1 cellular context compared by ENCODE assay signal in the genomic region with DNA sequence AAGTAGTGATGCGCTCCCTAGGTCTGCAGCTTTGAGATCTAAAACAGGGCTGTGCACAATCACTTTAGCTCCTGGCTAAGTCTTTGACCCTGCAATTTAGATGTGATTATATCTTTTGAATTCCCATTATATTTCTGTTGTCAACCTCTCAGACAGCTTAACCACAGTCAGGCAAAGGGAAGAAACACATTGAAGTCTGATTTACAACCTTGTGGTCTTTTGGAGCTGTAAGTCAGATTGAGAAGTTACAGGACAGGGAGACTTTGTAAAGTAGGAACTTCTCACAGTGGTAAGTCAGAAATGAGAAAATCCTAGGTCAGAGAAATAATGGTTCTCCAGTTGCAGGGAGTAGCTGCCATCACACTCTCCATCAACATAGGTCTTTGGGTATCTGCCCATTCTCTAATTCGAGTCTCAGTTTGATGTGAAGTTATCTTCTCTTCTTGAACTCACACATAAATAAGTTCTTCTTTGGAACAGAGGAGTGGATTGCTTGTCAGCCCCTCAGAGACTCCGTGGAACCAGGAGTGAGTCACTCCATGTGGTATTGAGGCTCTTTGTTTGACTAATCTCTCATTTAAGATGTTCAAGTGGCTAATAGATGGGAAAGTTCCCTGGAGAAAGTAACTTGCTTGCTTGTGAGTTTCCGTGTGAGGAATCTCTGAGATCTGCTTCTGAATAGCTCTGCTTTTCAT.
TF ChIP-seq lines count a peak whose summit lies in the region.

No MANE protein-coding gene starts in this region.

TF ChIP-seq in H1, 55 proteins besides CTCF, POLR2A, EP300 and RAD21:
- TF ChIP-seq HDAC6 (IDR thresholded peaks at IDR 0.05; ENCODE audit: low read depth, low read length) = no peak
- no peak for TF ChIP-seq TAF1 (IDR thresholded peaks at IDR 0.05; ENCODE audit: low read depth, low read length)
- no peak for TF ChIP-seq GABPA (IDR thresholded peaks at IDR 0.05; ENCODE audit: borderline replicate concordance, insufficient read depth, low read length)
- no peak for TF ChIP-seq BCL11A (IDR thresholded peaks at IDR 0.05; ENCODE audit: low read depth in 2 of 2, low read length in 2 of 2)
- TF ChIP-seq SRF (IDR thresholded peaks at IDR 0.05; ENCODE audit: low read depth, low read length) = no peak
- TF ChIP-seq ZNF274 (IDR thresholded peaks at IDR 0.05; ENCODE audit: borderline replicate concordance, extremely low read depth, low read length) = no peak
- TF ChIP-seq SP4 (IDR thresholded peaks at IDR 0.05; ENCODE audit: low read length) = no peak
- TF ChIP-seq ASH2L (IDR thresholded peaks at IDR 0.05; ENCODE audit: low read length) = no peak
- TF ChIP-seq, protein P1, sequence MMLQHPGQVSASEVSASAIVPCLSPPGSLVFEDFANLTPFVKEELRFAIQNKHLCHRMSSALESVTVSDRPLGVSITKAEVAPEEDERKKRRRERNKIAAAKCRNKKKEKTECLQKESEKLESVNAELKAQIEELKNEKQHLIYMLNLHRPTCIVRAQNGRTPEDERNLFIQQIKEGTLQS (IDR thresholded peaks at IDR 0.05; ENCODE audit: insufficient read depth, low read depth, low read length) = no peak
- no peak for TF ChIP-seq EGR1 (IDR thresholded peaks at IDR 0.05; ENCODE audit: borderline replicate concordance, low read depth, low read length)
- TF ChIP-seq FOSL1 (IDR thresholded peaks at IDR 0.05; ENCODE audit: insufficient read depth, low read depth, low read length) = no peak
- no peak for TF ChIP-seq SUZ12 (IDR thresholded peaks at IDR 0.05; ENCODE audit: low read length)
